In the genomic region with DNA sequence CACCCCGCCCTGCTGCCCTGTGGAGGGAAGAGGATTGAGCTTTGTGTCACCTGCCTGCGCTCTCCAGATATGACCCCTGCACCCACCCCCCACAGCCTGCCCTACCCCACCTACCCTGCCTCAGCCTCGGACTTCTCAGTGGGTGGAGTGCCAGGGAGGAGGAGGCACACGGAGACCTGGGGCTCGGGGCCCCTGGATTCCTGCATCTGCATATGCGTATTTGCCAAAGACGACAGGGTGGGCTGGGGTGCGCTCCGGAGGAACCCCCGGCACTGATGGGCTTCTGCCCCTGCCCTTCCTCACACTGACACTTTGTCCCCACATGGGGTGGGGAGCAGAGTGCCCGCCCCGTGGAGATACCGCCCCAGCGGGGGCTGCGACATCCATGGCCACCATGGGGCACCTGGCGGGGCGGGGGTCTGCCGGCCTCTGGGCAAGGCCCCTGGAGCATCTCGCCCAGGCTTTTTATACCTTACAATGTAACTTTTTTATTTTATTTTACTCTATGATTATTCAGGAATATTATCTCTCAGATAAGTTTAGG, we compare ENCODE assay signal across 2 cellular contexts.
TF ChIP-seq lines count a peak whose summit lies in the region.

No MANE protein-coding gene starts in this region.

TF ChIP-seq in H1, 55 proteins besides CTCF, POLR2A, EP300 and RAD21:
- TF ChIP-seq CBX8 (IDR thresholded peaks at IDR 0.05; ENCODE audit: borderline replicate concordance, low read depth, low read length): no peak
- TF ChIP-seq FOSL1 (IDR thresholded peaks at IDR 0.05; ENCODE audit: insufficient read depth, low read depth, low read length): no peak
- TF ChIP-seq RNF2 (IDR thresholded peaks at IDR 0.05; ENCODE audit: borderline replicate concordance, low read depth, low read length, missing control alignments, poor library complexity, severe bottlenecking): no peak
- TF ChIP-seq ATF3 (IDR thresholded peaks at IDR 0.05; ENCODE audit: insufficient read depth, low read depth, low read length): no peak
- TF ChIP-seq CHD2 (IDR thresholded peaks at IDR 0.05; ENCODE audit: low read length): no peak
- TF ChIP-seq BCL11A (IDR thresholded peaks at IDR 0.05; ENCODE audit: low read depth in 2 of 2, low read length in 2 of 2): no peak
- no peak for TF ChIP-seq CTBP2 (IDR thresholded peaks at IDR 0.05; ENCODE audit: borderline replicate concordance, insufficient read depth, insufficient read length, low read length)
- TF ChIP-seq RXRA (IDR thresholded peaks at IDR 0.05; ENCODE audit: insufficient read depth, low read depth, low read length): no peak
- no peak for TF ChIP-seq SIRT6 (IDR thresholded peaks at IDR 0.05; ENCODE audit: low read length)

TF ChIP-seq in WTC11, 78 proteins besides CTCF, POLR2A, EP300 and RAD21:
- TF ChIP-seq, protein P1, sequence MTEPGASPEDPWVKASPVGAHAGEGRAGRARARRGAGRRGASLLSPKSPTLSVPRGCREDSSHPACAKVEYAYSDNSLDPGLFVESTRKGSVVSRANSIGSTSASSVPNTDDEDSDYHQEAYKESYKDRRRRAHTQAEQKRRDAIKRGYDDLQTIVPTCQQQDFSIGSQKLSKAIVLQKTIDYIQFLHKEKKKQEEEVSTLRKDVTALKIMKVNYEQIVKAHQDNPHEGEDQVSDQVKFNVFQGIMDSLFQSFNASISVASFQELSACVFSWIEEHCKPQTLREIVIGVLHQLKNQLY (CRISPR knock-in tag; IDR thresholded peaks at IDR 0.05): no peak
- TF ChIP-seq ZNF416 (CRISPR knock-in tag; IDR thresholded peaks at IDR 0.05): no peak
- no peak for TF ChIP-seq NR1H2 (CRISPR knock-in tag; IDR thresholded peaks at IDR 0.05)
- TF ChIP-seq TCF7 (CRISPR knock-in tag; IDR thresholded peaks at IDR 0.05; ENCODE audit: low read depth): no peak
- TF ChIP-seq CDX4 (CRISPR knock-in tag; IDR thresholded peaks at IDR 0.05; ENCODE audit: borderline replicate concordance): no peak
- TF ChIP-seq, protein P2, sequence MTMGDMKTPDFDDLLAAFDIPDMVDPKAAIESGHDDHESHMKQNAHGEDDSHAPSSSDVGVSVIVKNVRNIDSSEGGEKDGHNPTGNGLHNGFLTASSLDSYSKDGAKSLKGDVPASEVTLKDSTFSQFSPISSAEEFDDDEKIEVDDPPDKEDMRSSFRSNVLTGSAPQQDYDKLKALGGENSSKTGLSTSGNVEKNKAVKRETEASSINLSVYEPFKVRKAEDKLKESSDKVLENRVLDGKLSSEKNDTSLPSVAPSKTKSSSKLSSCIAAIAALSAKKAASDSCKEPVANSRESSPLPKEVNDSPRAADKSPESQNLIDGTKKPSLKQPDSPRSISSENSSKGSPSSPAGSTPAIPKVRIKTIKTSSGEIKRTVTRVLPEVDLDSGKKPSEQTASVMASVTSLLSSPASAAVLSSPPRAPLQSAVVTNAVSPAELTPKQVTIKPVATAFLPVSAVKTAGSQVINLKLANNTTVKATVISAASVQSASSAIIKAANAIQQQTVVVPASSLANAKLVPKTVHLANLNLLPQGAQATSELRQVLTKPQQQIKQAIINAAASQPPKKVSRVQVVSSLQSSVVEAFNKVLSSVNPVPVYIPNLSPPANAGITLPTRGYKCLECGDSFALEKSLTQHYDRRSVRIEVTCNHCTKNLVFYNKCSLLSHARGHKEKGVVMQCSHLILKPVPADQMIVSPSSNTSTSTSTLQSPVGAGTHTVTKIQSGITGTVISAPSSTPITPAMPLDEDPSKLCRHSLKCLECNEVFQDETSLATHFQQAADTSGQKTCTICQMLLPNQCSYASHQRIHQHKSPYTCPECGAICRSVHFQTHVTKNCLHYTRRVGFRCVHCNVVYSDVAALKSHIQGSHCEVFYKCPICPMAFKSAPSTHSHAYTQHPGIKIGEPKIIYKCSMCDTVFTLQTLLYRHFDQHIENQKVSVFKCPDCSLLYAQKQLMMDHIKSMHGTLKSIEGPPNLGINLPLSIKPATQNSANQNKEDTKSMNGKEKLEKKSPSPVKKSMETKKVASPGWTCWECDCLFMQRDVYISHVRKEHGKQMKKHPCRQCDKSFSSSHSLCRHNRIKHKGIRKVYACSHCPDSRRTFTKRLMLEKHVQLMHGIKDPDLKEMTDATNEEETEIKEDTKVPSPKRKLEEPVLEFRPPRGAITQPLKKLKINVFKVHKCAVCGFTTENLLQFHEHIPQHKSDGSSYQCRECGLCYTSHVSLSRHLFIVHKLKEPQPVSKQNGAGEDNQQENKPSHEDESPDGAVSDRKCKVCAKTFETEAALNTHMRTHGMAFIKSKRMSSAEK (CRISPR knock-in tag; IDR thresholded peaks at IDR 0.05; ENCODE audit: borderline replicate concordance): no peak
- TF ChIP-seq SOX15 (CRISPR knock-in tag; IDR thresholded peaks at IDR 0.05): no peak
- TF ChIP-seq, protein P3, sequence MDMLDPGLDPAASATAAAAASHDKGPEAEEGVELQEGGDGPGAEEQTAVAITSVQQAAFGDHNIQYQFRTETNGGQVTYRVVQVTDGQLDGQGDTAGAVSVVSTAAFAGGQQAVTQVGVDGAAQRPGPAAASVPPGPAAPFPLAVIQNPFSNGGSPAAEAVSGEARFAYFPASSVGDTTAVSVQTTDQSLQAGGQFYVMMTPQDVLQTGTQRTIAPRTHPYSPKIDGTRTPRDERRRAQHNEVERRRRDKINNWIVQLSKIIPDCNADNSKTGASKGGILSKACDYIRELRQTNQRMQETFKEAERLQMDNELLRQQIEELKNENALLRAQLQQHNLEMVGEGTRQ (CRISPR knock-in tag; IDR thresholded peaks at IDR 0.05): no peak
- TF ChIP-seq RELA (CRISPR knock-in tag; IDR thresholded peaks at IDR 0.05; ENCODE audit: borderline replicate concordance): no peak
- no peak for TF ChIP-seq ZNF423 (CRISPR knock-in tag; IDR thresholded peaks at IDR 0.05)
- no peak for TF ChIP-seq ZNF219 (CRISPR knock-in tag; IDR thresholded peaks at IDR 0.05; ENCODE audit: borderline replicate concordance)
- no peak for TF ChIP-seq ZNF232 (CRISPR knock-in tag; IDR thresholded peaks at IDR 0.05)
- TF ChIP-seq SP1 (CRISPR knock-in tag; conservative IDR thresholded peaks at IDR 0.05): no peak
- TF ChIP-seq ZNF281 (CRISPR knock-in tag; IDR thresholded peaks at IDR 0.05): no peak
- no peak for TF ChIP-seq MXD4 (CRISPR knock-in tag; IDR thresholded peaks at IDR 0.05; ENCODE audit: borderline replicate concordance)
